ENCODE assay signal across 8 cellular contexts in genomic region chr16:4846503-4846900, GRCh38. TPM values are rescaled to one million over a fixed set of nuclear protein-coding genes. Genes with fewer than 3 reads are reported as not detected.
DNase-seq lines count a peak whose midpoint lies in the region; ATAC-seq, FAIRE-seq and TF ChIP-seq lines count a peak whose summit lies in the region.

No MANE protein-coding gene starts in this region.

- no peak for TF ChIP-seq POLR2A in GM18505 (IDR thresholded peaks at IDR 0.05; ENCODE audit: borderline replicate concordance, extremely low read depth, insufficient read depth, insufficient read length)

- no peak for FAIRE-seq in D721Med (lab: Jason Lieb, UNC)

- ATAC-seq in GM18505 (IDR thresholded peaks at IDR 0.05; ENCODE audit: unreplicated experiment) (peak; percentile 7), HG03066 (IDR thresholded peaks at IDR 0.05; ENCODE audit: low read depth, unreplicated experiment) (peak; percentile 30)

- CTCF ChIA-PET in AG04449 (lab: Yijun Ruan, JAX) = interaction anchor here (0.9 to 2.3 kb wide), 6 partner anchors 9 to 112 kb away, joined by 3 to 18 read pairs (median 4); partner anchors contain the start of gene SEC14L5

- DNase-seq in AG04449 (ENCODE audit: low read depth, low spot score) = no peak
- peak; percentile 40 for DNase-seq in SK-N-DZ (ENCODE audit: low spot score)
- DNase-seq in chondrocyte (ENCODE audit: low spot score) = no peak
- peak; percentile 26 to 30 for DNase-seq in stimulated activated CD4-positive, alpha-beta T cell treated with anti-CD3 and anti-CD28 coated beads, Interleukin-2, amount 100 ng/mL, for 24 hours
- DNase-seq in D721Med (ENCODE audit: insufficient read length, low spot score) = no peak

- H3K4me3 Mint-ChIP-seq in chondrocyte (ENCODE audit: unreplicated experiment) = peak overlapping the region; percentile 89

- POLR2A ChIA-PET in AG04449 (lab: Yijun Ruan, JAX) = interaction anchor here (0.7 to 1.5 kb wide), 3 partner anchors 13 to 69 kb away, joined by 3 to 5 read pairs (median 4); partner anchors contain the start of gene ROGDI

- peak overlapping the region; percentile 83 for H3K27ac Mint-ChIP-seq in chondrocyte (ENCODE audit: unreplicated experiment)

- H3K4me3 ChIP-seq in AG04449 (ENCODE audit: low read depth, low read length) = peak overlapping the region; percentile 72

- peaks cover 52% of the 10 kb centered on the region for H3K4me1 Mint-ChIP-seq in chondrocyte (ENCODE audit: low read depth)

- peak overlapping the region; percentile 87 for H3K27ac ChIP-seq in layer of hippocampus (ENCODE audit: low read depth, low read length)

- H3K27me3 ChIP-seq in layer of hippocampus (ENCODE audit: control insufficient read depth, insufficient read depth, low read length) = no peaks in the 10 kb centered on the region

- TF ChIP-seq CTCF in AG04449 (IDR thresholded peaks at IDR 0.05; ENCODE audit: insufficient read depth, low read length, missing control alignments) = no peak
- TF ChIP-seq CTCF in chondrocyte (IDR thresholded peaks at IDR 0.05) = peak; percentile 23
- no peak for TF ChIP-seq CTCF in D721Med (IDR thresholded peaks at IDR 0.05; ENCODE audit: insufficient read depth, missing control alignments)

- H3K9me3 Mint-ChIP-seq in chondrocyte (ENCODE audit: low read depth) = no peaks in the 10 kb centered on the region

- H3K36me3 Mint-ChIP-seq in chondrocyte (ENCODE audit: low read depth) = peaks cover 12% of the 10 kb centered on the region

- H3K27me3 Mint-ChIP-seq in chondrocyte (ENCODE audit: low read depth) = no peaks in the 10 kb centered on the region

RNA-seq across cellular contexts. Expression of gene GLYR1, which starts 0.6 kb away (rescaled TPM):
- 49.3 and 50.6 TPM in 2 replicates for polyA plus RNA-seq in SK-N-DZ (2014; cell fraction: cytosol; rRNA removed)
- polyA plus RNA-seq in SK-N-DZ (2014; cell fraction: nucleus; rRNA removed) = 35.7 and 56.2 TPM in 2 replicates
- 56.8 to 78.7 TPM (median 58.9 TPM) in 3 replicates for total RNA-seq in chondrocyte

RNA-seq across cellular contexts. Expression of gene UBN1, which starts 0.8 kb away (rescaled TPM):
- polyA plus RNA-seq in SK-N-DZ (2014; cell fraction: cytosol; rRNA removed) = 31.1 and 34.8 TPM in 2 replicates
- 21.0 and 33.5 TPM in 2 replicates for polyA plus RNA-seq in SK-N-DZ (2014; cell fraction: nucleus; rRNA removed)
- 38.3 to 43.3 TPM (median 40.1 TPM) in 3 replicates for total RNA-seq in chondrocyte

RNA-seq across cellular contexts. Expression of gene ROGDI, which starts 44.1 kb away (rescaled TPM):
- polyA plus RNA-seq in SK-N-DZ (2014; cell fraction: cytosol; rRNA removed) = 51.0 and 59.5 TPM in 2 replicates
- 173 and 199 TPM in 2 replicates for polyA plus RNA-seq in SK-N-DZ (2014; cell fraction: nucleus; rRNA removed)
- total RNA-seq in chondrocyte = 24.9 to 37.6 TPM (median 35.6 TPM) in 3 replicates

RNA-seq across cellular contexts. Expression of gene SMIM22, which starts 51.3 kb away (rescaled TPM):
- not detected in 2 replicates for polyA plus RNA-seq in SK-N-DZ (2014; cell fraction: cytosol; rRNA removed)
- not detected in 2 replicates for polyA plus RNA-seq in SK-N-DZ (2014; cell fraction: nucleus; rRNA removed)
- total RNA-seq in chondrocyte = not detected in 3 replicates

RNA-seq across cellular contexts. Expression of gene SEPTIN12, which starts 58.4 kb away (rescaled TPM):
- polyA plus RNA-seq in SK-N-DZ (2014; cell fraction: cytosol; rRNA removed) = not detected in 2 replicates
- polyA plus RNA-seq in SK-N-DZ (2014; cell fraction: nucleus; rRNA removed) = 0.61 TPM in 1 of 2 replicates, not detected in the other
- total RNA-seq in chondrocyte = not detected in 3 replicates

Comparison
In these comparisons a context has a peak if more than half of its experiments do, and no peak if none do; other contexts are left out.
1. DNase-seq: peak in SK-N-DZ (single experiment) and stimulated activated CD4-positive, alpha-beta T cell treated with anti-CD3 and anti-CD28 coated beads, Interleukin-2, amount 100 ng/mL, for 24 hours (2 of 2); none in AG04449 (single experiment), chondrocyte (single experiment) and D721Med (single experiment).